31 cellular contexts compared by ENCODE assay signal in genomic region chr16:51573191-51573590, GRCh38.
"Had no signal": no experiment of that assay in that cellular context is flagged by ENCODE, and none has a peak within 500 bp of the region (broad histone marks: within the 10 kb centered on the region; RNA-seq: fewer than 3 reads in every experiment).

No MANE protein-coding gene starts in this region.

- ATAC-seq: esophagus mucosa; gastrocnemius medialis; heart right ventricle; left colon; lower lobe of right lung; mucosa of descending colon; natural killer cell treated with Interleukin-12 subunit alpha and Interleukin-12 subunit beta and Interleukin-15 and Interleukin-18, amount 100 ng/mL, for 72 hours; right cardiac atrium; stimulated activated effector memory CD8-positive, alpha-beta T cell treated with anti-CD3 and anti-CD28 coated beads, Interleukin-12 subunit alpha, Interleukin-12 subunit beta, amount 100 ng/mL, for 72 hours had no signal

- H2AFZ ChIP-seq: parathyroid adenoma had no signal

- H3K4me3 Mint-ChIP-seq: dendritic cell treated with granulocyte-macrophage colony-stimulating factor and Interleukin-4, amounts not matched to agents 40 ng/mL and 50 ng/mL, for 4 days; endodermal cell; memory B cell; naive B cell; natural killer cell treated with Interleukin-12 subunit alpha and Interleukin-12 subunit beta and Interleukin-15 and Interleukin-18, amount 100 ng/mL, for 72 hours; neural crest cell; stimulated activated effector memory CD8-positive, alpha-beta T cell treated with anti-CD3 and anti-CD28 coated beads, Interleukin-12 subunit alpha, Interleukin-12 subunit beta, amount 100 ng/mL, for 72 hours; type B pancreatic cell had no signal

- H3K27me3 Mint-ChIP-seq: dendritic cell treated with granulocyte-macrophage colony-stimulating factor and Interleukin-4, amounts not matched to agents 40 ng/mL and 50 ng/mL, for 4 days; memory B cell; natural killer cell treated with Interleukin-12 subunit alpha and Interleukin-12 subunit beta and Interleukin-15 and Interleukin-18, amount 100 ng/mL, for 72 hours had no signal

- H3K4me1 Mint-ChIP-seq: memory B cell; naive B cell; stimulated activated effector memory CD8-positive, alpha-beta T cell treated with anti-CD3 and anti-CD28 coated beads, Interleukin-12 subunit alpha, Interleukin-12 subunit beta, amount 100 ng/mL, for 72 hours had no signal

- H3K36me3 Mint-ChIP-seq: memory B cell; naive B cell; stimulated activated effector memory CD8-positive, alpha-beta T cell treated with anti-CD3 and anti-CD28 coated beads, Interleukin-12 subunit alpha, Interleukin-12 subunit beta, amount 100 ng/mL, for 72 hours; type B pancreatic cell had no signal

- H3K79me2 ChIP-seq: parathyroid adenoma had no signal

- H3K27ac ChIP-seq: colonic mucosa, epithelial cell of prostate, gastrocnemius medialis, heart right ventricle, left ventricle myocardium inferior, lower lobe of right lung, parathyroid adenoma, prostate gland, sigmoid colon, stomach, testis, tibial artery had no signal

- H3K4me1 ChIP-seq: colonic mucosa, gastrocnemius medialis, heart right ventricle, left ventricle myocardium inferior, lower lobe of right lung, parathyroid adenoma, prostate gland, sigmoid colon, stomach, testis, tibial artery had no signal

- H3K27me3 ChIP-seq: colonic mucosa, gastrocnemius medialis, testis, tibial artery had no signal

- H3K4me3 ChIP-seq: colonic mucosa, gastrocnemius medialis, heart right ventricle, left ventricle myocardium inferior, lower lobe of right lung, mucosa of descending colon, prostate gland, sigmoid colon, stomach, testis, tibial artery had no signal

- H3K36me3 ChIP-seq: colonic mucosa, gastrocnemius medialis, heart right ventricle, left ventricle myocardium inferior, lower lobe of right lung, prostate gland, sigmoid colon, stomach, tibial artery had no signal

- DNase-seq: colonic mucosa; effector CD8-positive, alpha-beta T cell; endodermal cell; foreskin fibroblast; gastrocnemius medialis; glutamatergic neuron; heart right ventricle; hippocampal formation; left colon; left ventricle myocardium inferior; lower lobe of right lung; mucosa of descending colon; naive B cell; right cardiac atrium; sigmoid colon; stimulated activated CD4-positive, alpha-beta T cell treated with anti-CD3 and anti-CD28 coated beads, Interleukin-2, amount 100 ng/mL, for 24 hours; stimulated activated CD4-positive, alpha-beta T cell treated with anti-CD3 and anti-CD28 coated beads, Interleukin-4, amount 100 ng/mL, for 24 hours; stimulated activated naive CD4-positive, alpha-beta T cell treated with Interleukin-2 at 50 U/mL for 16 hours; stomach; testis; tibial artery had no signal

- H3K27ac Mint-ChIP-seq: dendritic cell treated with granulocyte-macrophage colony-stimulating factor and Interleukin-4, amounts not matched to agents 40 ng/mL and 50 ng/mL, for 4 days; endodermal cell; memory B cell; naive B cell; natural killer cell treated with Interleukin-12 subunit alpha and Interleukin-12 subunit beta and Interleukin-15 and Interleukin-18, amount 100 ng/mL, for 72 hours; stimulated activated effector memory CD8-positive, alpha-beta T cell treated with anti-CD3 and anti-CD28 coated beads, Interleukin-12 subunit alpha, Interleukin-12 subunit beta, amount 100 ng/mL, for 72 hours; type B pancreatic cell had no signal

- H3K9me3 Mint-ChIP-seq: dendritic cell treated with granulocyte-macrophage colony-stimulating factor and Interleukin-4, amounts not matched to agents 40 ng/mL and 50 ng/mL, for 4 days; endodermal cell; neural crest cell; type B pancreatic cell had no signal
